1 cellular context compared by ENCODE assay signal in genomic region chr11:60334005-60334620, GRCh38.
TF ChIP-seq lines count a peak whose summit lies in the region.

No MANE protein-coding gene starts in this region.

TF ChIP-seq in endothelial cell of umbilical vein, 7 proteins besides CTCF, POLR2A, EP300 and RAD21 (continued from another document):
- TF ChIP-seq FOS (IDR thresholded peaks at IDR 0.05; ENCODE audit: borderline replicate concordance, insufficient read depth, low read length): no peak
TF ChIP-seq in endothelial cell of umbilical vein: peak in this region for 0.
